In the genomic region with DNA sequence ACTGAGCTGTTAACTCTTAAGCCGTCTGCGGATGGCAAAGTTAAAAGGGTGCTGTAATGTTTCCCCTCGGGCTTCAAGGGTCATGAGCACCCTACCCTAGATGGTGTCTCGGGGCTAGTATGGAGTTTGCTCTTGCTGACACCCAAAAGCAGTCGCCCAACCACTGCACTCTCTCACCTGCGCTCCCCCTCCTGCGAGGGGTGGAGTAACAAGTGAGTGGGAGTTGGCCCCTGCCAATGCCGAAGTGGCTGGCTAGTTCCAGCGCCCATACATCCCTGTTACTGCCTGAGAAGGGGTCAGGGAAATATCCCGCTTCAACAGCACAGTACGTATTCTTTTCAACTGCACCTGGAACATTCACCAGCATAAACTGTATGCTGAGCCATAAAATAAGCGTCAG, we compare ENCODE assay signal across 12 cellular contexts. TPM values are rescaled to one million over a fixed set of nuclear protein-coding genes. Genes with fewer than 3 reads are reported as not detected.
DNase-seq lines count a peak whose midpoint lies in the region; ATAC-seq, FAIRE-seq and TF ChIP-seq lines count a peak whose summit lies in the region.
"Had no signal": no experiment of that assay in that cellular context is flagged by ENCODE, and none has a peak within 500 bp of the region (broad histone marks: within the 10 kb centered on the region; RNA-seq: fewer than 3 reads in every experiment).

No MANE protein-coding gene starts in this region.

- no peak for ATAC-seq in activated T-cell treated with anti-CD3 and anti-CD28 coated beads, Interleukin-2, amount 50 U/mL, for 72 hours (replicated peaks in 1 of 2)
- no peak for ATAC-seq in HG02798 (IDR thresholded peaks at IDR 0.05; ENCODE audit: poor library complexity, unreplicated experiment)

- H2BK15ac ChIP-seq in H1 (ENCODE audit: low read length), result no peak overlapping the region

- FAIRE-seq in H1 (lab: Jason Lieb, UNC), result no peak
- FAIRE-seq: H54 had no signal

- peaks cover 0 to 4% (median 2%) of the 10 kb centered on the region in 4 experiments; a peak in 3 of 7 replicates for H3K4me1 ChIP-seq in H1 (replicated peaks in 1 of 4; ENCODE audit: control insufficient read depth in 3 of 4, insufficient read depth in 4 of 4, low read length in 3 of 4)
- H3K4me1 ChIP-seq: BLaER1 treated with 17β-estradiol and CSF1 and Interleukin-3, amounts not matched to agents 10 nM and 100 nM had no signal

- WGBS in H1 (ENCODE audit: extremely low coverage in 1 of 2, insufficient coverage in 1 of 2, insufficient read length in 1 of 2, insufficient replicate concordance in 2 of 2, low coverage in 1 of 2, low lambda C conversion rate in 2 of 2, missing lambda C conversion rate in 1 of 2), 2 experiments, result 68% methylated on average over 12 of the region's 12 CpGs; no CpG with 5 or more reads in 1 of the 2 experiments

- no peak overlapping the region for H3K56ac ChIP-seq in H1 (replicated peaks; ENCODE audit: insufficient read length, low read depth, low read length)

- no peak overlapping the region for H3K4me3 Mint-ChIP-seq in activated T-cell treated with anti-CD3 and anti-CD28 coated beads, Interleukin-2, amount 50 U/mL, for 72 hours

- no peak overlapping the region for H4K8ac ChIP-seq in H1 (ENCODE audit: extremely low read depth, insufficient read depth, low read length)

- no peak for TF ChIP-seq CTCF in H1 (IDR thresholded peaks at IDR 0.05; ENCODE audit: control extremely low read depth in 1 of 3, insufficient read depth in 1 of 3, low read depth in 1 of 3, low read length in 3 of 3)

- no peak overlapping the region for H2BK120ac ChIP-seq in H1 (replicated peaks; ENCODE audit: low read depth, low read length)

- no peak overlapping the region for H3K18ac ChIP-seq in H1 (ENCODE audit: extremely low read depth, low read length)

- peaks cover 0 to 48% of the 10 kb centered on the region in 2 experiments; a peak in 2 of 4 replicates for H3K79me2 ChIP-seq in H1 (ENCODE audit: control insufficient read depth in 1 of 2, insufficient read depth in 2 of 2, low read length in 2 of 2)

- DNase-seq in activated T-cell treated with anti-CD3 and anti-CD28 coated beads, Interleukin-2, amount 50 U/mL, for 72 hours, result no peak
- DNase-seq in activated T-cell treated with anti-CD3 and anti-CD28 coated beads for 4 hours, result no peak
- DNase-seq in H7, result peak; percentile 21
- peak in 1 of 2 experiments; percentile 3 for DNase-seq in H1 (ENCODE audit: low read depth in 1 of 2, low spot score in 2 of 2)
- peak; percentile 19 for DNase-seq in iPS-NIHi11 (ENCODE audit: low spot score)
- no peak for DNase-seq in NCI-H446 treated with DMSO at 0.1 percent for 48 hours (lab: John Stamatoyannopoulos, UW)
- DNase-seq in NCI-H1694 treated with DMSO at 0.1 percent for 48 hours (lab: John Stamatoyannopoulos, UW), result no peak
- DNase-seq: CD4-positive, CD25-positive, alpha-beta regulatory T cell; GF-D8 had no signal

- H3K27ac Mint-ChIP-seq in activated T-cell treated with anti-CD3 and anti-CD28 coated beads, Interleukin-2, amount 50 U/mL, for 72 hours, result peak overlapping the region; percentile 46

- H3K27me3 ChIP-seq in H7 (ENCODE audit: control insufficient read depth, insufficient read depth, low read length), result no peaks in the 10 kb centered on the region
- no peaks in the 10 kb centered on the region for H3K27me3 ChIP-seq in H1 (replicated peaks in 1 of 4; ENCODE audit: control insufficient read depth in 3 of 4, extremely low read depth in 1 of 4, insufficient read depth in 3 of 4, low read length in 3 of 4)
- H3K27me3 ChIP-seq: BLaER1 treated with 17β-estradiol and CSF1 and Interleukin-3, amounts not matched to agents 10 nM and 100 nM had no signal

- no peak overlapping the region for H4K5ac ChIP-seq in H1 (ENCODE audit: insufficient read length, low read depth, low read length)

- no peak overlapping the region for H2BK5ac ChIP-seq in H1 (ENCODE audit: low read depth, low read length)

- H4K91ac ChIP-seq in H1 (replicated peaks; ENCODE audit: insufficient read length, low read length), result no peak overlapping the region

- H3K36me3 ChIP-seq in H7 (replicated peaks; ENCODE audit: control insufficient read depth, insufficient read depth, low read length), result no peaks in the 10 kb centered on the region
- no peaks in the 10 kb centered on the region for H3K36me3 ChIP-seq in H1 (ENCODE audit: control insufficient read depth in 2 of 4, insufficient read depth in 4 of 4, low read length in 3 of 4)

- peaks cover 8 to 12% of the 10 kb centered on the region in 2 donors for H3K9me3 Mint-ChIP-seq in activated T-cell treated with anti-CD3 and anti-CD28 coated beads, Interleukin-2, amount 50 U/mL, for 72 hours

- H3K79me1 ChIP-seq in H1 (ENCODE audit: low read depth, low read length), result no peaks in the 10 kb centered on the region; the same call in 1 of the 2 replicates

- TF ChIP-seq RAD21 in H1 (IDR thresholded peaks at IDR 0.05 in 1 of 2, conservative IDR thresholded peaks at IDR 0.05 in 1 of 2; ENCODE audit: low read depth in 2 of 2, low read length in 2 of 2), result no peak

- H3K36me3 Mint-ChIP-seq in activated T-cell treated with anti-CD3 and anti-CD28 coated beads, Interleukin-2, amount 50 U/mL, for 72 hours (ENCODE audit: insufficient read depth in 2 of 2), result peaks cover 13 to 28% of the 10 kb centered on the region in 2 donors

- H4K20me1 ChIP-seq in H1 (replicated peaks in 1 of 2; ENCODE audit: control insufficient read depth in 1 of 2, insufficient read depth in 2 of 2, low read length in 2 of 2), result peaks cover 4 to 7% of the 10 kb centered on the region in 2 experiments
- H4K20me1 ChIP-seq: BLaER1 treated with 17β-estradiol and CSF1 and Interleukin-3, amounts not matched to agents 10 nM and 100 nM had no signal

- H3K27ac ChIP-seq in H1 (ENCODE audit: low read depth, low read length), result no peak overlapping the region
- H3K27ac ChIP-seq: BLaER1 treated with 17β-estradiol and CSF1 and Interleukin-3, amounts not matched to agents 10 nM and 100 nM had no signal

- no peak overlapping the region for H3K14ac ChIP-seq in H1 (ENCODE audit: insufficient read length)

- H3K4me3 ChIP-seq in H7 (ENCODE audit: insufficient read depth, low read depth, low read length) (no peak overlapping the region), H1 (ENCODE audit: extremely low read depth in 1 of 4, insufficient read depth in 2 of 4, low read depth in 3 of 4, low read length in 4 of 4) (no peak overlapping the region; a peak in 2 of 8 replicates)
- H3K4me3 ChIP-seq: BLaER1 treated with 17β-estradiol and CSF1 and Interleukin-3, amounts not matched to agents 10 nM and 100 nM had no signal

- H2AFZ ChIP-seq in H1 (ENCODE audit: low read length), result no peak overlapping the region

- H3K23me2 ChIP-seq in H1 (ENCODE audit: low read depth, low read length), result no peaks in the 10 kb centered on the region

- no peak overlapping the region for H3K23ac ChIP-seq in H1 (ENCODE audit: insufficient read length)

- POLR2A ChIA-PET in H1 (lab: Charles Lee; ENCODE audit: partially characterized antibody), result no interaction called here

- no peak overlapping the region for H2BK20ac ChIP-seq in H1 (ENCODE audit: low read length)

- TF ChIP-seq POLR2A in H1 (IDR thresholded peaks at IDR 0.05; ENCODE audit: control extremely low read depth in 1 of 2, low read depth in 2 of 2, low read length in 2 of 2), result no peak

- H3K9me3 ChIP-seq in H1 (ENCODE audit: insufficient read depth in 2 of 2, low read depth in 1 of 2, low read length in 1 of 2), result no peaks in the 10 kb centered on the region

- no peak overlapping the region for H3K9ac ChIP-seq in H1 (replicated peaks in 1 of 4; ENCODE audit: extremely low read depth in 1 of 4, low read depth in 3 of 4, low read length in 3 of 4)
- H3K9ac ChIP-seq: BLaER1 treated with 17β-estradiol and CSF1 and Interleukin-3, amounts not matched to agents 10 nM and 100 nM had no signal

- peak overlapping the region; percentile 24; a peak in 2 of 4 replicates for H3K4me2 ChIP-seq in H1 (ENCODE audit: insufficient read depth in 1 of 2, low read depth in 2 of 2, low read length in 2 of 2)
- H3K4me2 ChIP-seq: BLaER1 treated with 17β-estradiol and CSF1 and Interleukin-3, amounts not matched to agents 10 nM and 100 nM had no signal

- no peak overlapping the region for H3K4ac ChIP-seq in H1 (replicated peaks; ENCODE audit: insufficient read length, low read depth, low read length)

- peaks cover 31% of the 10 kb centered on the region for H3K4me1 Mint-ChIP-seq in activated T-cell treated with anti-CD3 and anti-CD28 coated beads, Interleukin-2, amount 50 U/mL, for 72 hours (ENCODE audit: low read depth)

- H3K27me3 Mint-ChIP-seq in activated T-cell treated with anti-CD3 and anti-CD28 coated beads, Interleukin-2, amount 50 U/mL, for 72 hours (ENCODE audit: low read depth), result no peaks in the 10 kb centered on the region

- TF ChIP-seq EP300 in H1 (IDR thresholded peaks at IDR 0.05; ENCODE audit: borderline replicate concordance in 1 of 2, low read depth in 2 of 2, low read length in 2 of 2), result no peak

- H2BK12ac ChIP-seq in H1 (ENCODE audit: low read depth, low read length), result no peak overlapping the region; the same call in 1 of the 2 replicates

- CTCF ChIA-PET in H1 (lab: Charles Lee; ENCODE audit: partially characterized antibody), result no interaction called here

- H2AK5ac ChIP-seq in H1 (ENCODE audit: low read depth, low read length), result no peak overlapping the region

TF ChIP-seq in H1, 55 proteins besides CTCF, POLR2A, EP300 and RAD21:
- TF ChIP-seq FOSL1 (IDR thresholded peaks at IDR 0.05; ENCODE audit: insufficient read depth, low read depth, low read length) (no peak), EGR1 (IDR thresholded peaks at IDR 0.05; ENCODE audit: borderline replicate concordance, low read depth, low read length) (peak; percentile 56; the same call in 1 of the 2 replicates), HDAC2 (IDR thresholded peaks at IDR 0.05; ENCODE audit: borderline replicate concordance in 1 of 2, low read depth in 2 of 2, low read length in 2 of 2) (no peak), JUND (IDR thresholded peaks at IDR 0.05; ENCODE audit: low read length) (no peak)

RNA-seq across cellular contexts. Expression of gene FAM117B, which starts 47.5 kb away (rescaled TPM):
- total RNA-seq in activated T-cell treated with anti-CD3 and anti-CD28 coated beads, Interleukin-2, amount 50 U/mL, for 72 hours, result 10 to 100 TPM; 11.4 to 16.7 TPM
- total RNA-seq in H7 (2014; rRNA removed; shearing (Covaris generic)), result 6.9 and 8.1 TPM in 2 replicates
- total RNA-seq in H1 (2021; fragmentation: NEBNext Ultra II Directional; extraction: Animal tissue kit (Norgen Biotek cat#: 25700)), result 21.4 and 22.6 TPM in 2 replicates
- 3.9 and 4.0 TPM in 2 replicates for polyA plus RNA-seq in H1 (2011; rRNA removed)
- 4.8 TPM for polyA plus RNA-seq in H1 (2011; cell fraction: cytosol; rRNA removed)
- polyA plus RNA-seq in H1 (2011; cell fraction: nucleus; rRNA removed), result 3.6 TPM
- 6.1 to 8.6 TPM (median 7.2 TPM) in 4 replicates for polyA plus RNA-seq in H1 (2012, experiment 1 of 2)
- polyA plus RNA-seq in H1 (2012, experiment 2 of 2), result 0.94 TPM
- 9.0 TPM for polyA plus RNA-seq in H1 (2013, experiment 1 of 2)
- 8.5 TPM for polyA plus RNA-seq in H1 (2013, experiment 2 of 2)
- polyA minus RNA-seq in H1 (2011; rRNA and poly(A)+ RNA removed), result 9.3 and 10.8 TPM in 2 replicates
- 8.9 TPM for polyA minus RNA-seq in H1 (2011; cell fraction: cytosol; rRNA and poly(A)+ RNA removed)
- polyA minus RNA-seq in H1 (2011; cell fraction: nucleus; rRNA and poly(A)+ RNA removed), result 10.1 TPM

Comparison
In these comparisons a context has a peak if more than half of its experiments do, and no peak if none do; other contexts are left out.
1. DNase-seq: peak in H7 (single experiment) and iPS-NIHi11 (single experiment); none in activated T-cell treated with anti-CD3 and anti-CD28 coated beads, Interleukin-2, amount 50 U/mL, for 72 hours (0 of 2), activated T-cell treated with anti-CD3 and anti-CD28 coated beads for 4 hours (single experiment), NCI-H446 treated with DMSO at 0.1 percent for 48 hours (single experiment) and NCI-H1694 treated with DMSO at 0.1 percent for 48 hours (single experiment).